8 cellular contexts compared by ENCODE assay signal in genomic region chr9:92668746-92669526, GRCh38. TPM values are rescaled to one million over a fixed set of nuclear protein-coding genes. Genes with fewer than 3 reads are reported as not detected.
A peak's percentile ranks its signal among the peaks of the same experiment; 100 is the strongest.
DNase-seq lines count a peak whose midpoint lies in the region; ATAC-seq, FAIRE-seq and TF ChIP-seq lines count a peak whose summit lies in the region.

No MANE protein-coding gene starts in this region.

- H3K4me1 ChIP-seq in DOHH2 (ENCODE audit: control insufficient read depth, low read length) (peaks cover 29% of the 10 kb centered on the region), gastroesophageal sphincter (peaks cover 0 to 60% (median 16%) of the 10 kb centered on the region in 3 donors), pancreas (peaks cover 0 to 18% (median 12%) of the 10 kb centered on the region in 3 donors), uterus (peaks cover 0 to 6% of the 10 kb centered on the region in 2 donors)

- H3K9me3 ChIP-seq in DOHH2 (ENCODE audit: control insufficient read depth, insufficient read depth, low read length) (no peaks in the 10 kb centered on the region), gastroesophageal sphincter (no peaks in the 10 kb centered on the region), pancreas (no peaks in the 10 kb centered on the region), uterus (no peaks in the 10 kb centered on the region)

- FAIRE-seq in pancreas (lab: Jason Lieb, UNC) = no peak

- DNase-seq in LNCaP clone FGC (ENCODE audit: low read depth) (no peak), pancreas (peak in 4 of 6 donors; percentile 24 to 57 (median 32)), uterus (no peak), DMS114 treated with DMSO at 0.1 percent for 48 hours (lab: John Stamatoyannopoulos, UW; ENCODE audit: unreplicated experiment) (no peak), amniotic stem cell (lab: John Stamatoyannopoulos, UW) (no peak)
- DNase-seq in activated T-cell treated with anti-CD3 and anti-CD28 coated beads, Interleukin-2, amount 50 U/mL, for 72 hours = peak; percentile 23 to 24

- H3K27ac Mint-ChIP-seq in activated T-cell treated with anti-CD3 and anti-CD28 coated beads, Interleukin-2, amount 50 U/mL, for 72 hours = peak overlapping the region; percentile 3

- H3K4me3 Mint-ChIP-seq in activated T-cell treated with anti-CD3 and anti-CD28 coated beads, Interleukin-2, amount 50 U/mL, for 72 hours = peak overlapping the region; percentile 71 to 84

- 7 to 19% methylated on average over 9 to 10 of the region's 14 CpGs for WGBS in gastroesophageal sphincter (ENCODE audit: low coverage in 1 of 2), 2 donors
- 16% methylated on average over 14 of the region's 14 CpGs for WGBS in pancreas, 2 donors

- H3K9me3 Mint-ChIP-seq in activated T-cell treated with anti-CD3 and anti-CD28 coated beads, Interleukin-2, amount 50 U/mL, for 72 hours = no peaks in the 10 kb centered on the region

- peaks cover 55% of the 10 kb centered on the region for H3K4me1 Mint-ChIP-seq in activated T-cell treated with anti-CD3 and anti-CD28 coated beads, Interleukin-2, amount 50 U/mL, for 72 hours (ENCODE audit: low read depth)

- ATAC-seq in activated T-cell treated with anti-CD3 and anti-CD28 coated beads, Interleukin-2, amount 50 U/mL, for 72 hours (replicated peaks in 1 of 2) = no peak
- ATAC-seq in gastroesophageal sphincter (no peak), pancreas (no peak)

- no peaks in the 10 kb centered on the region for H3K9me2 ChIP-seq in DOHH2 (replicated peaks; ENCODE audit: control insufficient read depth, low read length)

- no peak for TF ChIP-seq CTCF in DOHH2 (IDR thresholded peaks at IDR 0.05; ENCODE audit: low read depth, low read length, poor library complexity, severe bottlenecking)
- no peak for TF ChIP-seq CTCF in LNCaP clone FGC (IDR thresholded peaks at IDR 0.05; ENCODE audit: control insufficient read depth, extremely low read depth, insufficient read depth)
- no peak for TF ChIP-seq CTCF in gastroesophageal sphincter (IDR thresholded peaks at IDR 0.05)
- TF ChIP-seq CTCF in pancreas (IDR thresholded peaks at IDR 0.05) = no peak
- TF ChIP-seq CTCF in uterus (IDR thresholded peaks at IDR 0.05) = no peak

- H3F3A ChIP-seq in DOHH2 (ENCODE audit: control insufficient read depth, insufficient read depth) = peaks cover 5% of the 10 kb centered on the region; the same call in 1 of the 2 replicates

- no peak overlapping the region for H3K27ac ChIP-seq in DOHH2 (ENCODE audit: low read depth, low read length)
- peak overlapping the region; percentile 51 to 93 (median 89) for H3K27ac ChIP-seq in gastroesophageal sphincter
- H3K27ac ChIP-seq in pancreas = peak overlapping the region in 1 of 4 donors; percentile 67
- peak overlapping the region; percentile 78 to 79 for H3K27ac ChIP-seq in uterus

- no peak for TF ChIP-seq EP300 in gastroesophageal sphincter (IDR thresholded peaks at IDR 0.05)

- H3K36me3 ChIP-seq in DOHH2 (ENCODE audit: control insufficient read depth, low read length) = peaks cover 17% of the 10 kb centered on the region
- H3K36me3 ChIP-seq in gastroesophageal sphincter = peaks cover 0 to 19% of the 10 kb centered on the region in 2 donors
- H3K36me3 ChIP-seq in pancreas = no peaks in the 10 kb centered on the region
- no peaks in the 10 kb centered on the region for H3K36me3 ChIP-seq in uterus

- intact Hi-C loops in pancreas (cut with DNase I) = no loop called here
- intact Hi-C loops in uterus (cut with DNase I; ENCODE audit: low total_unique reads) = no loop called here

- H3K4me2 ChIP-seq in DOHH2 (ENCODE audit: low read length) = peak overlapping the region; percentile 100

- no peaks in the 10 kb centered on the region for H3K27me3 ChIP-seq in DOHH2 (ENCODE audit: control insufficient read depth, low read length)
- H3K27me3 ChIP-seq in gastroesophageal sphincter = no peaks in the 10 kb centered on the region
- no peaks in the 10 kb centered on the region for H3K27me3 ChIP-seq in pancreas
- H3K27me3 ChIP-seq in uterus = no peaks in the 10 kb centered on the region

- TF ChIP-seq POLR2A in gastroesophageal sphincter (IDR thresholded peaks at IDR 0.05) = peak in 1 of 2 donors; percentile 11
- no peak for TF ChIP-seq POLR2A in uterus (IDR thresholded peaks at IDR 0.05)

- H3K4me3 ChIP-seq in DOHH2 (ENCODE audit: low read length) (peak overlapping the region; percentile 90), LNCaP clone FGC (ENCODE audit: low read depth, low read length) (peak overlapping the region; percentile 60), gastroesophageal sphincter (peak overlapping the region; percentile 73 to 92), pancreas (peak overlapping the region; percentile 66 to 99 (median 72)), uterus (peak overlapping the region; percentile 68 to 93)

- H4K20me1 ChIP-seq in DOHH2 (ENCODE audit: control insufficient read depth, insufficient read depth, low read depth, low read length) = peaks cover 10% of the 10 kb centered on the region; the same call in 1 of the 2 replicates

- no peaks in the 10 kb centered on the region for H3K27me3 Mint-ChIP-seq in activated T-cell treated with anti-CD3 and anti-CD28 coated beads, Interleukin-2, amount 50 U/mL, for 72 hours (ENCODE audit: low read depth)

- H3K79me2 ChIP-seq in DOHH2 (ENCODE audit: control insufficient read depth, low read length) = peaks cover 70% of the 10 kb centered on the region

- peaks cover 0 to 5% of the 10 kb centered on the region in 2 donors for H3K36me3 Mint-ChIP-seq in activated T-cell treated with anti-CD3 and anti-CD28 coated beads, Interleukin-2, amount 50 U/mL, for 72 hours (ENCODE audit: insufficient read depth in 2 of 2)

RNA-seq across cellular contexts. Expression of gene IPPK, which starts 1.0 kb away (rescaled TPM):
- 10 to 100 TPM; 12.2 to 14.9 TPM for total RNA-seq in activated T-cell treated with anti-CD3 and anti-CD28 coated beads, Interleukin-2, amount 50 U/mL, for 72 hours
- total RNA-seq in gastroesophageal sphincter = 10 to 100 TPM in 1 of 4 donors, 1 to 10 TPM in 3; 7.2 to 14.1 (median 8.9) TPM
- 1 to 10 TPM; 1.9 to 3.9 (median 2.6) TPM for total RNA-seq in pancreas
- 1 to 10 TPM; 3.7 to 6.5 TPM for polyA plus RNA-seq in pancreas
- total RNA-seq in uterus = 10 to 100 TPM in 2 of 4 donors, 1 to 10 TPM in 2; 5.9 to 13.1 (median 8.5) TPM

Comparison
In these comparisons a context has a peak if more than half of its experiments do, and no peak if none do; other contexts are left out.
1. DNase-seq: peak in activated T-cell treated with anti-CD3 and anti-CD28 coated beads, Interleukin-2, amount 50 U/mL, for 72 hours (2 of 2) and pancreas (4 of 6); none in LNCaP clone FGC (single experiment), uterus (0 of 2), DMS114 treated with DMSO at 0.1 percent for 48 hours (single experiment) and amniotic stem cell (single experiment).
2. Peak in every context shown above with its lines, with median percentiles within 50 percentile points of each other: H3K4me3 ChIP-seq.